12 cellular contexts compared by ENCODE assay signal in the genomic region with DNA sequence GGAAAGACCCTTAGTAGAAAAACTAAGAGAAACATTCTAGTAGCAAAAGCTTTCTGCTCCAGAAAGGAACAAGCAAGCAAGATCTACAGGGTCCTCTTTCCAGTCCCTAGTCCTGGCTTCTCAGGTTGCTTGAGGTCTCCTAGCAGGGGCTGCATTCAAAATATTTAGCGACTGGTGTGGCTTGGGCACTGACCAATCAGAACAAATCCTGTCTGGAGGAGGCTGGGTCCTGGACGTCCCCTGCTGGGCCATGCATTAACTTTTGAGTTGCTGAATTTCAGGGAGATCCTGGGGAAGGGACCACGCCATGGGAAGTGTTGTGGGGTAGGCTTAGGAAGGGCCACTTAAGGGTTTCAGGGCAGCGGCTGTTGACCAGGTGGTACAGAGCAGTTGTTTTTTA. TPM values are rescaled to one million over a fixed set of nuclear protein-coding genes. Genes with fewer than 3 reads are reported as not detected.
DNase-seq lines count a peak whose midpoint lies in the region; ATAC-seq, FAIRE-seq and TF ChIP-seq lines count a peak whose summit lies in the region.
"Had no signal": no experiment of that assay in that cellular context is flagged by ENCODE, and none has a peak within 500 bp of the region (broad histone marks: within the 10 kb centered on the region; RNA-seq: fewer than 3 reads in every experiment).

No MANE protein-coding gene starts in this region.

- H2BK120ac ChIP-seq in H1 (replicated peaks; ENCODE audit: low read depth, low read length), result peak overlapping the region; percentile 4

- H3K9me3 Mint-ChIP-seq in CD4-positive, CD25-positive, alpha-beta regulatory T cell, result no peaks in the 10 kb centered on the region
- no peaks in the 10 kb centered on the region for H3K9me3 Mint-ChIP-seq in nephron

- H3K27ac Mint-ChIP-seq in CD4-positive, CD25-positive, alpha-beta regulatory T cell, result peak overlapping the region in 2 of 3 donors; percentile 43 to 54
- peak overlapping the region in 2 of 3 experiments; percentile 44 to 74 for H3K27ac Mint-ChIP-seq in nephron

- H3K4me1 ChIP-seq in CD4-positive, CD25-positive, alpha-beta regulatory T cell (ENCODE audit: control insufficient read depth, insufficient read depth, low read length, poor library complexity, severe bottlenecking), result peaks cover 45% of the 10 kb centered on the region
- H3K4me1 ChIP-seq in HUES64 (ENCODE audit: insufficient read depth, low read length), result peaks cover 38% of the 10 kb centered on the region
- H3K4me1 ChIP-seq in H1 (replicated peaks in 1 of 4; ENCODE audit: control insufficient read depth in 3 of 4, insufficient read depth in 4 of 4, low read length in 3 of 4), result peaks cover 16 to 34% (median 27%) of the 10 kb centered on the region in 4 experiments
- H3K4me1 ChIP-seq in breast epithelium, result no peaks in the 10 kb centered on the region
- H3K4me1 ChIP-seq in ovary (ENCODE audit: insufficient read depth), result peaks cover 3% of the 10 kb centered on the region

- no peak for TF ChIP-seq CTCF in H1 (IDR thresholded peaks at IDR 0.05; ENCODE audit: control extremely low read depth in 1 of 3, insufficient read depth in 1 of 3, low read depth in 1 of 3, low read length in 3 of 3)
- TF ChIP-seq CTCF in nephron (IDR thresholded peaks at IDR 0.05; ENCODE audit: unreplicated experiment in 3 of 3), result no peak
- no peak for TF ChIP-seq CTCF in breast epithelium (IDR thresholded peaks at IDR 0.05)
- no peak for TF ChIP-seq CTCF in GM20000 (IDR thresholded peaks at IDR 0.05; ENCODE audit: extremely low read depth, missing control alignments)
- no peak for TF ChIP-seq CTCF in ovary (IDR thresholded peaks at IDR 0.05)

- 0 out of 2 replicates have a peak overlapping the region, but pooled peaks have one; percentile 77 for H2AK5ac ChIP-seq in H1 (ENCODE audit: low read depth, low read length)

- TF ChIP-seq RAD21 in H1 (IDR thresholded peaks at IDR 0.05 in 1 of 2, conservative IDR thresholded peaks at IDR 0.05 in 1 of 2; ENCODE audit: low read depth in 2 of 2, low read length in 2 of 2), result no peak

- peak overlapping the region; percentile 49 for H2BK20ac ChIP-seq in H1 (ENCODE audit: low read length)

- ATAC-seq in CD4-positive, CD25-positive, alpha-beta regulatory T cell (ENCODE audit: low read depth in 2 of 2), result no peak
- ATAC-seq in GM18861 (IDR thresholded peaks at IDR 0.05; ENCODE audit: unreplicated experiment), result no peak

- H2AFZ ChIP-seq in H1 (ENCODE audit: low read length), result no peak overlapping the region

- H3K23ac ChIP-seq in H1 (ENCODE audit: insufficient read length), result no peak overlapping the region

- H3K79me2 ChIP-seq in H1 (ENCODE audit: control insufficient read depth in 1 of 2, insufficient read depth in 2 of 2, low read length in 2 of 2), result peaks cover 0 to 42% of the 10 kb centered on the region in 2 experiments; a peak in 2 of 4 replicates

- CTCF ChIA-PET in H1 (lab: Charles Lee; ENCODE audit: partially characterized antibody), result interaction anchor here (1.1 to 2.0 kb wide), 3 partner anchors 15 to 30 kb away, joined by 3 to 11 read pairs (median 4); no protein-coding TSS in a partner anchor

- peak overlapping the region; percentile 100 for H2BK5ac ChIP-seq in H1 (ENCODE audit: low read depth, low read length)

- intact Hi-C loops in breast epithelium (cut with DNase I; ENCODE audit: low total_unique reads) (no loop called here), ovary (cut with DNase I) (no loop called here)

- peak overlapping the region; percentile 76; the same call in 1 of the 2 replicates for H2BK15ac ChIP-seq in H1 (ENCODE audit: low read length)

- H3K56ac ChIP-seq in H1 (replicated peaks; ENCODE audit: insufficient read length, low read depth, low read length), result no peak overlapping the region

- H3K4me3 ChIP-seq in CD4-positive, CD25-positive, alpha-beta regulatory T cell (ENCODE audit: low read depth, low read length), result no peak overlapping the region
- H3K4me3 ChIP-seq in HUES64 (ENCODE audit: low read length), result peak overlapping the region; percentile 26
- H3K4me3 ChIP-seq in H1 (ENCODE audit: extremely low read depth in 1 of 4, insufficient read depth in 2 of 4, low read depth in 3 of 4, low read length in 4 of 4), result peak overlapping the region in 2 of 4 experiments; percentile 7 to 43; a peak in 4 of 8 replicates
- no peak overlapping the region for H3K4me3 ChIP-seq in breast epithelium
- H3K4me3 ChIP-seq in ovary, result no peak overlapping the region
- H3K4me3 ChIP-seq: coronary artery, lower lobe of right lung had no signal

- H3K36me3 Mint-ChIP-seq in CD4-positive, CD25-positive, alpha-beta regulatory T cell, result peaks cover 34% of the 10 kb centered on the region
- H3K36me3 Mint-ChIP-seq in nephron (ENCODE audit: low read depth), result peaks cover 3% of the 10 kb centered on the region

- peak overlapping the region; percentile 49; the same call in 1 of the 2 replicates for H3K18ac ChIP-seq in H1 (ENCODE audit: extremely low read depth, low read length)

- no peak overlapping the region for H3K14ac ChIP-seq in H1 (ENCODE audit: insufficient read length)

- peak; percentile 84 for FAIRE-seq in H1 (lab: Jason Lieb, UNC)

- peak overlapping the region; percentile 57 for H4K5ac ChIP-seq in H1 (ENCODE audit: insufficient read length, low read depth, low read length)

- TF ChIP-seq EP300 in H1 (IDR thresholded peaks at IDR 0.05; ENCODE audit: borderline replicate concordance in 1 of 2, low read depth in 2 of 2, low read length in 2 of 2), result no peak
- no peak for TF ChIP-seq EP300 in ovary (IDR thresholded peaks at IDR 0.05)

- H2BK12ac ChIP-seq in H1 (ENCODE audit: low read depth, low read length), result peak overlapping the region; percentile 46

- H3K36me3 ChIP-seq in CD4-positive, CD25-positive, alpha-beta regulatory T cell (ENCODE audit: control insufficient read depth, insufficient read depth, low read length), result peaks cover 67% of the 10 kb centered on the region
- H3K36me3 ChIP-seq in HUES64 (ENCODE audit: insufficient read depth, low read length) (peaks cover 5% of the 10 kb centered on the region; the same call in 1 of the 2 replicates), H1 (ENCODE audit: control insufficient read depth in 2 of 4, insufficient read depth in 4 of 4, low read length in 3 of 4) (peaks cover 0 to 8% (median 3%) of the 10 kb centered on the region in 4 experiments; a peak in 2 of 8 replicates), breast epithelium (no peaks in the 10 kb centered on the region), ovary (no peaks in the 10 kb centered on the region)
- H3K36me3 ChIP-seq: lower lobe of right lung had no signal

- H3K4me1 Mint-ChIP-seq in CD4-positive, CD25-positive, alpha-beta regulatory T cell, result peaks cover 16 to 89% (median 50%) of the 10 kb centered on the region in 4 donors
- H3K4me1 Mint-ChIP-seq in nephron, result peaks cover 18% of the 10 kb centered on the region

- peaks cover 0 to 4% of the 10 kb centered on the region in 2 experiments for H4K20me1 ChIP-seq in H1 (replicated peaks in 1 of 2; ENCODE audit: control insufficient read depth in 1 of 2, insufficient read depth in 2 of 2, low read length in 2 of 2)

- no peak overlapping the region for H3K4me3 Mint-ChIP-seq in CD4-positive, CD25-positive, alpha-beta regulatory T cell
- peak overlapping the region in 2 of 3 experiments; percentile 20 to 56 for H3K4me3 Mint-ChIP-seq in nephron

- no peaks in the 10 kb centered on the region for H3K27me3 ChIP-seq in CD4-positive, CD25-positive, alpha-beta regulatory T cell (ENCODE audit: control insufficient read depth, insufficient read depth, low read length)
- H3K27me3 ChIP-seq in HUES64 (ENCODE audit: insufficient read depth, low read length) (no peaks in the 10 kb centered on the region), H1 (replicated peaks in 1 of 4; ENCODE audit: control insufficient read depth in 3 of 4, extremely low read depth in 1 of 4, insufficient read depth in 3 of 4, low read length in 3 of 4) (no peaks in the 10 kb centered on the region), breast epithelium (no peaks in the 10 kb centered on the region), ovary (no peaks in the 10 kb centered on the region)

- H3K79me1 ChIP-seq in H1 (ENCODE audit: low read depth, low read length), result peaks cover 16% of the 10 kb centered on the region

- H4K91ac ChIP-seq in H1 (replicated peaks; ENCODE audit: insufficient read length, low read length), result peak overlapping the region; percentile 76

- peak overlapping the region; percentile 95 for H3K4ac ChIP-seq in H1 (replicated peaks; ENCODE audit: insufficient read length, low read depth, low read length)

- no peak for DNase-seq in CD4-positive, CD25-positive, alpha-beta regulatory T cell
- peak in 1 of 2 experiments; percentile 63 for DNase-seq in H1 (ENCODE audit: low read depth in 1 of 2, low spot score in 2 of 2)
- no peak for DNase-seq in breast epithelium (ENCODE audit: low spot score in 2 of 2)
- no peak for DNase-seq in GM20000 (ENCODE audit: low spot score)
- DNase-seq in ovary, result no peak
- DNase-seq: anterior cingulate cortex, lower lobe of right lung, SHP77 treated with DMSO at 0.1 percent for 48 hours had no signal

- no peak overlapping the region for H3K27ac ChIP-seq in CD4-positive, CD25-positive, alpha-beta regulatory T cell (ENCODE audit: insufficient read depth, low read length, poor library complexity, severe bottlenecking)
- peak overlapping the region; percentile 91 for H3K27ac ChIP-seq in HUES64 (ENCODE audit: low read depth, low read length)
- H3K27ac ChIP-seq in H1 (ENCODE audit: low read depth, low read length), result peak overlapping the region; percentile 86
- H3K27ac ChIP-seq in breast epithelium, result peak overlapping the region in 1 of 2 donors; percentile 23
- no peak overlapping the region for H3K27ac ChIP-seq in ovary
- H3K27ac ChIP-seq: coronary artery, lower lobe of right lung had no signal

- no peaks in the 10 kb centered on the region for H3K9me3 ChIP-seq in CD4-positive, CD25-positive, alpha-beta regulatory T cell (ENCODE audit: control insufficient read depth in 2 of 2, low read length in 2 of 2)
- no peaks in the 10 kb centered on the region for H3K9me3 ChIP-seq in HUES64 (ENCODE audit: insufficient read depth, low read depth, low read length)
- H3K9me3 ChIP-seq in H1 (ENCODE audit: insufficient read depth in 2 of 2, low read depth in 1 of 2, low read length in 1 of 2), result no peaks in the 10 kb centered on the region
- no peaks in the 10 kb centered on the region for H3K9me3 ChIP-seq in breast epithelium
- no peaks in the 10 kb centered on the region for H3K9me3 ChIP-seq in ovary
- H3K9me3 ChIP-seq: lower lobe of right lung had no signal

- peak overlapping the region; percentile 58 to 69 for H3K4me2 ChIP-seq in H1 (ENCODE audit: insufficient read depth in 1 of 2, low read depth in 2 of 2, low read length in 2 of 2)

- POLR2A ChIA-PET in H1 (lab: Charles Lee; ENCODE audit: partially characterized antibody), result interaction anchor here (1.2 to 1.6 kb wide), 2 partner anchors 15 to 27 kb away, joined by 4 read pairs; a partner anchor contains a TSS

- H4K8ac ChIP-seq in H1 (ENCODE audit: extremely low read depth, insufficient read depth, low read length), result no peak overlapping the region

- peaks cover 7% of the 10 kb centered on the region for H3K23me2 ChIP-seq in H1 (ENCODE audit: low read depth, low read length)

- no peaks in the 10 kb centered on the region for H3K27me3 Mint-ChIP-seq in CD4-positive, CD25-positive, alpha-beta regulatory T cell
- H3K27me3 Mint-ChIP-seq in nephron (ENCODE audit: low read depth), result no peaks in the 10 kb centered on the region

- TF ChIP-seq POLR2A in H1 (IDR thresholded peaks at IDR 0.05; ENCODE audit: control extremely low read depth in 1 of 2, low read depth in 2 of 2, low read length in 2 of 2) (no peak; a peak in 1 of 3 replicates), breast epithelium (IDR thresholded peaks at IDR 0.05) (no peak), ovary (IDR thresholded peaks at IDR 0.05) (no peak)

- WGBS in HUES64, result 17% methylated on average over 4 of the region's 4 CpGs
- WGBS in H1 (ENCODE audit: extremely low coverage in 1 of 2, insufficient coverage in 1 of 2, insufficient read length in 1 of 2, insufficient replicate concordance in 2 of 2, low coverage in 1 of 2, low lambda C conversion rate in 2 of 2, missing lambda C conversion rate in 1 of 2), 2 experiments, result 23% methylated on average over 4 of the region's 4 CpGs; no CpG with 5 or more reads in 1 of the 2 experiments
- 52 to 71% (median 58%) methylated on average over 4 of the region's 4 CpGs for WGBS in ovary, 3 donors

- peak overlapping the region; percentile 41 for H3K9ac ChIP-seq in HUES64 (ENCODE audit: low read depth, low read length)
- H3K9ac ChIP-seq in H1 (replicated peaks in 1 of 4; ENCODE audit: extremely low read depth in 1 of 4, low read depth in 3 of 4, low read length in 3 of 4), result no peak overlapping the region

RNA-seq across cellular contexts. Expression of a gene that starts 27.2 kb away (rescaled TPM):
- 441 TPM for total RNA-seq in CD4-positive, CD25-positive, alpha-beta regulatory T cell
- 100 to 1,000 TPM; 143 to 169 (median 162) TPM for polyA plus RNA-seq in CD4-positive, CD25-positive, alpha-beta regulatory T cell
- polyA plus RNA-seq in HUES64 (2013, experiment 1 of 2), result 15.2 TPM
- polyA plus RNA-seq in HUES64 (2013, experiment 2 of 2), result 15.4 TPM
- 65.5 and 66.6 TPM in 2 replicates for total RNA-seq in H1 (2021; fragmentation: NEBNext Ultra II Directional; extraction: Animal tissue kit (Norgen Biotek cat#: 25700))
- polyA plus RNA-seq in H1 (2011; rRNA removed), result 38.1 and 90.3 TPM in 2 replicates
- 40.1 TPM for polyA plus RNA-seq in H1 (2011; cell fraction: cytosol; rRNA removed)
- 217 TPM for polyA plus RNA-seq in H1 (2011; cell fraction: nucleus; rRNA removed)
- 27.0 to 38.1 TPM (median 34.7 TPM) in 4 replicates for polyA plus RNA-seq in H1 (2012, experiment 1 of 2)
- polyA plus RNA-seq in H1 (2012, experiment 2 of 2), result 2.3 TPM
- 45.2 TPM for polyA plus RNA-seq in H1 (2013, experiment 1 of 2)
- polyA plus RNA-seq in H1 (2013, experiment 2 of 2), result 33.1 TPM
- 340 and 508 TPM in 2 replicates for polyA minus RNA-seq in H1 (2011; rRNA and poly(A)+ RNA removed)
- 105 TPM for polyA minus RNA-seq in H1 (2011; cell fraction: cytosol; rRNA and poly(A)+ RNA removed)
- 189 TPM for polyA minus RNA-seq in H1 (2011; cell fraction: nucleus; rRNA and poly(A)+ RNA removed)
- 10 to 100 TPM in 2 of 3 donors, 1 to 10 TPM in 1; 3.5 to 64.0 (median 50.8) TPM for total RNA-seq in breast epithelium
- 10 to 100 TPM; 10.5 to 64.5 (median 29.8) TPM for total RNA-seq in ovary
- polyA plus RNA-seq in ovary, result 10 to 100 TPM in 1 of 2 donors, 1 to 10 TPM in 1; 2.9 to 14.9 TPM

Comparison
In these comparisons a context has a peak if more than half of its experiments do, and no peak if none do; other contexts are left out.
1. H3K27ac ChIP-seq: peak in HUES64 (single experiment) and H1 (single experiment); none in CD4-positive, CD25-positive, alpha-beta regulatory T cell (single experiment) and ovary (0 of 2).
2. H3K4me3 Mint-ChIP-seq: peak in nephron (2 of 3); none in CD4-positive, CD25-positive, alpha-beta regulatory T cell (0 of 4).